8 cellular contexts compared by ENCODE assay signal in genomic region chr9:35481347-35481975, GRCh38. TPM values are rescaled to one million over a fixed set of nuclear protein-coding genes. Genes with fewer than 3 reads are reported as not detected.
DNase-seq lines count a peak whose midpoint lies in the region; ATAC-seq, FAIRE-seq and TF ChIP-seq lines count a peak whose summit lies in the region.

No MANE protein-coding gene starts in this region.

- ATAC-seq in SK-N-SH treated with all-trans-retinoic acid at 6 μM for 48 hours, result peak; percentile 59
- peak; percentile 68 for ATAC-seq in naive thymus-derived CD4-positive, alpha-beta T cell
- no peak for ATAC-seq in HG02763 (IDR thresholded peaks at IDR 0.05; ENCODE audit: unreplicated experiment)

- no peak overlapping the region for H2AFZ ChIP-seq in endothelial cell of umbilical vein (ENCODE audit: low read depth, low read length)

- H3K27me3 Mint-ChIP-seq in naive thymus-derived CD4-positive, alpha-beta T cell, result peaks cover 0 to 15% (median 8%) of the 10 kb centered on the region in 5 donors

- no peak overlapping the region for H3K4me3 Mint-ChIP-seq in naive thymus-derived CD4-positive, alpha-beta T cell

- dilution Hi-C loops in endothelial cell of umbilical vein (cut with MboI; ENCODE audit: extremely low pct_ligation_motif_present, low sequenced_read_pairs), result no loop called here

- CTCF ChIA-PET in endothelial cell of umbilical vein (lab: Charles Lee), result interaction anchor here (0.6 to 7.4 kb wide), 20 partner anchors 9 to 367 kb away, joined by 3 to 233 read pairs (median 4); partner anchors contain the start of genes ATOSB and RUSC2
- CTCF ChIA-PET in naive thymus-derived CD4-positive, alpha-beta T cell (lab: Charles Lee), result interaction anchor here (0.6 to 0.8 kb wide), 2 partner anchors 72 to 401 kb away, joined by 3 read pairs; no protein-coding TSS in a partner anchor

- no TSS peak for BruUV-seq in endothelial cell of umbilical vein (replicated peaks; lab: Mats Ljungman, UMichigan)

- H3K27ac Mint-ChIP-seq in naive thymus-derived CD4-positive, alpha-beta T cell, result no peak overlapping the region

- H3K9ac ChIP-seq in endothelial cell of umbilical vein (replicated peaks; ENCODE audit: extremely low read depth, insufficient read depth, low read length), result no peak overlapping the region

- no peak for TF ChIP-seq POLR2A in endothelial cell of umbilical vein (IDR thresholded peaks at IDR 0.05; ENCODE audit: low read depth, low read length)

- POLR2A ChIA-PET in endothelial cell of umbilical vein (lab: Charles Lee), result interaction anchor here (0.6 kb wide), 1 partner anchor 55 kb away, joined by 3 read pairs; no protein-coding TSS in a partner anchor
- POLR2A ChIA-PET in naive thymus-derived CD4-positive, alpha-beta T cell (lab: Charles Lee), result interaction anchor here (0.6 to 0.8 kb wide), 2 partner anchors 14 to 23 kb away, joined by 3 to 4 read pairs; no protein-coding TSS in a partner anchor

- no peaks in the 10 kb centered on the region for H3K9me1 ChIP-seq in endothelial cell of umbilical vein (replicated peaks; ENCODE audit: control insufficient read depth, extremely low read depth, insufficient read depth, low read length)

- FAIRE-seq in endothelial cell of umbilical vein (lab: Jason Lieb, UNC), result peak; percentile 76

- peaks cover 0 to 1% (median 0%) of the 10 kb centered on the region in 11 donors for H3K9me3 Mint-ChIP-seq in naive thymus-derived CD4-positive, alpha-beta T cell

- no peak overlapping the region for H3K4me3 ChIP-seq in endothelial cell of umbilical vein (replicated peaks in 1 of 3; ENCODE audit: insufficient read depth in 1 of 3, low read depth in 1 of 3, low read length in 3 of 3)
- H3K4me3 ChIP-seq in naive thymus-derived CD4-positive, alpha-beta T cell (ENCODE audit: low read length), result no peak overlapping the region

- H3K9me3 ChIP-seq in endothelial cell of umbilical vein (replicated peaks; ENCODE audit: control insufficient read depth, insufficient read depth, low read length), result no peaks in the 10 kb centered on the region
- no peaks in the 10 kb centered on the region for H3K9me3 ChIP-seq in naive thymus-derived CD4-positive, alpha-beta T cell (ENCODE audit: control insufficient read depth in 2 of 3, low read length in 3 of 3)

- in situ Hi-C loops in KBM-7 (cut with MboI; ENCODE audit: low pct_unique_long_range_greater_than_20kb, low sequenced_read_pairs), result loop anchor here (10.0 kb wide), 1 partner anchor 73 kb away; no protein-coding TSS in a partner anchor

- no peak overlapping the region for H3K27ac ChIP-seq in endothelial cell of umbilical vein (ENCODE audit: insufficient read depth, low read depth, low read length)
- no peak overlapping the region for H3K27ac ChIP-seq in naive thymus-derived CD4-positive, alpha-beta T cell (ENCODE audit: low read depth, low read length)

- peak; percentile 75 to 80 for TF ChIP-seq CTCF in endothelial cell of umbilical vein (IDR thresholded peaks at IDR 0.05; ENCODE audit: extremely low read depth in 1 of 2, insufficient read depth in 1 of 2, low read depth in 1 of 2, low read length in 2 of 2)

- no peaks in the 10 kb centered on the region for H3K36me3 ChIP-seq in endothelial cell of umbilical vein (ENCODE audit: control insufficient read depth in 2 of 2, extremely low read depth in 1 of 2, insufficient read depth in 2 of 2, low read length in 2 of 2)
- H3K36me3 ChIP-seq in naive thymus-derived CD4-positive, alpha-beta T cell (ENCODE audit: control insufficient read depth in 2 of 3, insufficient read depth in 3 of 3, low read length in 3 of 3), result no peaks in the 10 kb centered on the region

- no peaks in the 10 kb centered on the region for H4K20me1 ChIP-seq in endothelial cell of umbilical vein (replicated peaks; ENCODE audit: control insufficient read depth, extremely low read depth, insufficient read depth, low read length)

- intact Hi-C loops in endothelial cell of umbilical vein (cut with micrococcal nuclease), result loop anchor here (1.0 to 5.0 kb wide), 3 partner anchors 73 to 166 kb away; no protein-coding TSS in a partner anchor
- intact Hi-C loops in naive thymus-derived CD4-positive, alpha-beta T cell (cut with micrococcal nuclease), result loop anchor here (1.0 to 10.0 kb wide), 3 partner anchors 73 to 401 kb away; partner anchors contain the start of genes CREB3 (in 1 of the 2) and TLN1 (in 1 of the 2)

- H3K27me3 ChIP-seq in endothelial cell of umbilical vein (ENCODE audit: control insufficient read depth in 2 of 2, insufficient read depth in 2 of 2, low read length in 2 of 2), result no peaks in the 10 kb centered on the region
- peaks cover 0 to 4% of the 10 kb centered on the region in 2 donors for H3K27me3 ChIP-seq in naive thymus-derived CD4-positive, alpha-beta T cell (ENCODE audit: control insufficient read depth in 2 of 2, insufficient read depth in 2 of 2, low read length in 2 of 2)

- no peaks in the 10 kb centered on the region for H3K4me1 Mint-ChIP-seq in naive thymus-derived CD4-positive, alpha-beta T cell

- H3K36me3 Mint-ChIP-seq in naive thymus-derived CD4-positive, alpha-beta T cell, result no peaks in the 10 kb centered on the region

- no peaks in the 10 kb centered on the region for H3K79me2 ChIP-seq in endothelial cell of umbilical vein (ENCODE audit: control insufficient read depth, insufficient read depth, low read length)

- no peak overlapping the region for H3K4me2 ChIP-seq in endothelial cell of umbilical vein (ENCODE audit: insufficient read depth, low read length)

- DNase-seq in EL, result peak; percentile 78
- peak; percentile 71 for DNase-seq in KBM-7
- peak; percentile 71 for DNase-seq in endothelial cell of umbilical vein (ENCODE audit: low read depth, low spot score)
- peak in 3 of 9 donors; percentile 14 to 38 (median 19) for DNase-seq in naive thymus-derived CD4-positive, alpha-beta T cell
- DNase-seq in mesenteric fat pad (ENCODE audit: low spot score), result no peak
- DNase-seq in GOT3 (lab: John Stamatoyannopoulos, UW), result no peak

- H3K4me1 ChIP-seq in endothelial cell of umbilical vein (ENCODE audit: control insufficient read depth, extremely low read depth, insufficient read depth, low read length), result peaks cover 5% of the 10 kb centered on the region
- H3K4me1 ChIP-seq in naive thymus-derived CD4-positive, alpha-beta T cell (ENCODE audit: control insufficient read depth in 2 of 2, insufficient read depth in 2 of 2, low read length in 2 of 2), result no peaks in the 10 kb centered on the region

TF ChIP-seq in SK-N-SH treated with all-trans-retinoic acid at 6 μM for 48 hours, 23 proteins besides CTCF, POLR2A, EP300 and RAD21 (continues in another document):
- no peak for TF ChIP-seq PATZ1 (CRISPR knock-in tag; IDR thresholded peaks at IDR 0.05; ENCODE audit: borderline replicate concordance)
- TF ChIP-seq ARNTL (CRISPR knock-in tag; IDR thresholded peaks at IDR 0.05; ENCODE audit: borderline replicate concordance, low read depth), result no peak
- TF ChIP-seq ZNF8 (CRISPR knock-in tag; IDR thresholded peaks at IDR 0.05), result no peak
- TF ChIP-seq ZNF565 (CRISPR knock-in tag; conservative IDR thresholded peaks at IDR 0.05; ENCODE audit: low read depth), result no peak
- no peak for TF ChIP-seq BACH2 (CRISPR knock-in tag; IDR thresholded peaks at IDR 0.05; ENCODE audit: borderline replicate concordance)

TF ChIP-seq in endothelial cell of umbilical vein, 7 proteins besides CTCF, POLR2A, EP300 and RAD21:
- no peak for TF ChIP-seq POLR2AphosphoS5 (IDR thresholded peaks at IDR 0.05; ENCODE audit: insufficient read depth, low read depth, low read length)
- no peak for TF ChIP-seq FOS (IDR thresholded peaks at IDR 0.05; ENCODE audit: borderline replicate concordance, insufficient read depth, low read length)
- no peak for TF ChIP-seq EZH2 (IDR thresholded peaks at IDR 0.05; ENCODE audit: borderline replicate concordance, low read depth, low read length, severe bottlenecking)
- TF ChIP-seq JUN (IDR thresholded peaks at IDR 0.05; ENCODE audit: borderline replicate concordance, insufficient read depth, insufficient read length, low read depth), result no peak
- TF ChIP-seq GATA2 (IDR thresholded peaks at IDR 0.05; ENCODE audit: insufficient read depth, insufficient read length, low read depth, low read length), result no peak
- no peak for TF ChIP-seq MYC (IDR thresholded peaks at IDR 0.05; ENCODE audit: low read depth, low read length)
- TF ChIP-seq MAX (IDR thresholded peaks at IDR 0.05; ENCODE audit: insufficient read depth, insufficient read length), result no peak
TF ChIP-seq in endothelial cell of umbilical vein: peak in this region for 0.

RNA-seq across cellular contexts. Expression of gene RUSC2, which starts 8.4 kb away (rescaled TPM):
- total RNA-seq in endothelial cell of umbilical vein (46.2 and 52.1 TPM in 2 replicates), mesenteric fat pad (40.2 TPM)
- polyA plus RNA-seq in endothelial cell of umbilical vein, result 26.1 and 29.9 TPM in 2 replicates
- polyA plus RNA-seq in endothelial cell of umbilical vein (2011; cell fraction: cytosol; rRNA removed), result 17.3 and 22.6 TPM in 2 replicates
- 63.2 and 68.8 TPM in 2 replicates for polyA plus RNA-seq in endothelial cell of umbilical vein (2011; cell fraction: nucleus; rRNA removed)
- 19.2 and 22.1 TPM in 2 replicates for polyA plus RNA-seq in endothelial cell of umbilical vein (2012)
- 63.2 and 73.2 TPM in 2 replicates for polyA minus RNA-seq in endothelial cell of umbilical vein
- 9.9 TPM for polyA minus RNA-seq in endothelial cell of umbilical vein (2011; cell fraction: cytosol; rRNA and poly(A)+ RNA removed)
- polyA minus RNA-seq in endothelial cell of umbilical vein (2011; cell fraction: nucleus; rRNA and poly(A)+ RNA removed), result 34.4 and 34.6 TPM in 2 replicates
- total RNA-seq in naive thymus-derived CD4-positive, alpha-beta T cell, result 1 to 10 TPM; 3.1 to 8.3 (median 5.4) TPM
- polyA plus RNA-seq in naive thymus-derived CD4-positive, alpha-beta T cell, result under 1 TPM; 0.18 to 0.92 TPM

Comparison
In these comparisons a context has a peak if more than half of its experiments do, and no peak if none do; other contexts are left out.
1. DNase-seq: peak in EL (single experiment), KBM-7 (single experiment) and endothelial cell of umbilical vein (single experiment); none in mesenteric fat pad (single experiment) and GOT3 (single experiment).